ENCODE assay signal across 31 cellular contexts in the genomic region with DNA sequence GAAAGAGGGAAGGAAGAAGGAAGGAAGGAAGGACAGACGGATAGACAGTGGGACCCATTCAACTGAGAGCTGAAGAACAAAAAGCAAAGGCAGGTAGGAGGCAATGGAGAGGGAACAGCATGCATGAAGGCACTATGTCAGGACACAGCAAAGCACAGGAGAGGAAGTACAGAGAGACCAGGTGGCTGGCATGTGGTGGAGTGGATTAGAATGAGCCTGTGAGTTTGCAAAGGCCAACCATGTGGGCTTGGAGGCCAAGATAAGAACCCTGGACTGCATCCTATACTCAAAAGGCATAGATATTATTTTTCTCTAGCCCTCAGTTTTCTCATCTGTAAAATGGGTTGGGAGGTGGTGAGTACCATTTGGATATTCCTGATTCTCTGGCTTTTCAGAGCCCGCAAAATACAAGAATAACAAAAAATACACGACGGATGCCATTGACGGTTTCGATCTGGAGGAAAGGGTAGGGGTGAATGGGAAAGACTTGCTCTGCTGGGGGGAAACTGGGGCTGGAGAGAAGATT.
"Had no signal": no experiment of that assay in that cellular context is flagged by ENCODE, and none has a peak within 500 bp of the region (broad histone marks: within the 10 kb centered on the region; RNA-seq: fewer than 3 reads in every experiment).

No MANE protein-coding gene starts in this region.

- FAIRE-seq: astrocyte, colon, TTC549 had no signal

- H3K4me1 ChIP-seq: adrenal gland, body of pancreas, breast epithelium had no signal

- H3K4me3 ChIP-seq: adrenal gland, body of pancreas, breast epithelium had no signal

- H3K27me3 ChIP-seq: adrenal gland, body of pancreas, brain microvascular endothelial cell, breast epithelium had no signal

- H3K9me3 ChIP-seq: adrenal gland, body of pancreas, breast epithelium had no signal

- H3K27ac ChIP-seq: adrenal gland, body of pancreas, brain microvascular endothelial cell, breast epithelium, WERI-Rb-1 had no signal

- DNase-seq: activated CD4-positive, alpha-beta memory T cell treated with anti-CD3 and anti-CD28 coated beads for 36 hours; activated CD4-positive, alpha-beta T cell treated with anti-CD3 and anti-CD28 coated beads for 1 hour; activated CD4-positive, alpha-beta T cell treated with anti-CD3 and anti-CD28 coated beads for 36 hours; activated CD4-positive, alpha-beta T cell treated with anti-CD3 and anti-CD28 coated beads for 48 hours; activated CD4-positive, alpha-beta T cell treated with anti-CD3 and anti-CD28 coated beads, Interleukin-2, amount 10 ng/mL, durations not matched to agents 7 days and 5 days; activated CD4-positive, CD25-positive, alpha-beta regulatory T cell; activated CD8-positive, alpha-beta memory T cell treated with anti-CD3 and anti-CD28 coated beads, Interleukin-2, amount 50 U/mL, for 4 hours; activated CD8-positive, alpha-beta T cell treated with anti-CD3 and anti-CD28 coated beads for 36 hours; activated effector memory CD4-positive, alpha-beta T cell treated with anti-CD3 and anti-CD28 coated beads, Interleukin-2, amount 50 U/mL, for 16 hours; activated gamma-delta T cell treated with Interleukin-2 at 50 U/mL for 16 hours; activated naive CD4-positive, alpha-beta T cell; activated naive CD4-positive, alpha-beta T cell treated with anti-CD3 and anti-CD28 coated beads for 36 hours; activated naive CD4-positive, alpha-beta T cell treated with anti-CD3 and anti-CD28 coated beads, Interleukin-2, amount 50 U/mL, for 16 hours; activated naive CD8-positive, alpha-beta T cell treated with anti-CD3 and anti-CD28 coated beads for 36 hours; activated T-cell treated with anti-CD3 and anti-CD28 coated beads for 4 hours; activated T-cell treated with anti-CD3 and anti-CD28 coated beads, Interleukin-2, amount 50 U/mL, for 1 hour; activated T-cell treated with anti-CD3 and anti-CD28 coated beads, Interleukin-2, amount 50 U/mL, for 4 hours; activated T-cell treated with anti-CD3 and anti-CD28 coated beads, Interleukin-2, amount 50 U/mL, for 72 hours; adrenal gland; amniotic stem cell; aorta; brain microvascular endothelial cell; central memory CD4-positive, alpha-beta T cell; T-helper 2 cell; T-helper 9 cell; WERI-Rb-1 had no signal

- H3K36me3 ChIP-seq: adrenal gland, brain microvascular endothelial cell, breast epithelium, WERI-Rb-1 had no signal
